Comparison of ENCODE assay signal across 9 cellular contexts in the genomic region with DNA sequence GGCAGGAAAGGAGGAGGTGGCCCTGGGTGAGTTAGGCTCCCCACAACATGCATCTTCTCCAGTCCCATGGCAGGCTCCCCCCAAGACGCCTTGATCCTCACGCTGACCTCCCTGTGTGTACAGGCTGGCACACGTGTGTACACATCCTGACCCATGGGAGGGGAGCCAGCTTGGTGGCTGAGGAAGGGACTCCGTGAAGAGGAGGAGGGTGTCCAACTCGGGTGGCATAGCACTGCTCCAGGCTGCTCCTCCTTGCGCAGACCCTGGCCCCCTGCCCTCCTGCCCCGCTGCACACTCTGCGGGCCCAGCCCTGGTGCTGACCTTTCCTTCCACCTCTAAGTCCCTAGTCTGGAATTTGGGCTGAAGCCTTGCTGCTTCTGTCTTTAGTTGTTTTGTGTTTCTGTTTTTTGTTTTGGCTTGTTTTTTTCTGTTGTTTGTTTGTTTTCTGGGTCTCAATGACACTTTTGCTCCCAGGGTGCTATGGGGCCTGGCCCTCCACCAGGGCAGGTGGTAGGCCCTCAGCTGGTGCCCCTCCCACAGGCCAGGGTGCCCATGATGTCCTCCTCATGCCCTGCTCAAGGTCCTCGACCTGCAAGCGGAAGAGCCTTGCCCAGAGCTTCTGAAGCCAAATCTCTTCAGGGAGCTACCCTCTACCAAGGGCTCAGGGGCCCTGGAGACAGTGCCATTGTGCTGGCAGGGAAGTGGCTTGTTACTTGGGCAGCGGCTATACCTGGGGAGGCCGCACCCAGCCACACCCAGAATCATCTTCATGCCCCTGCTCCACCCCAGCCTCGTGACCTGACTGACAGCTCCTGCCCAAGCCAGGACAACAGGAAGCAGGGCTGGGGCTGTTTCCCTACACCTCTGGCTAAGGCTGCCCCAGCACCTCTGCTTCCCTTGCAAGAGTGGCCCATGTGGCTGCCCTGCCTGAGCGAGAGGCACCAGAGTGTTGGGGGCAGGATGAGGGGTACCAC. TPM values are rescaled to one million over a fixed set of nuclear protein-coding genes. Genes with fewer than 3 reads are reported as not detected.
DNase-seq lines count a peak whose midpoint lies in the region; ATAC-seq and TF ChIP-seq lines count a peak whose summit lies in the region.
"Had no signal": no experiment of that assay in that cellular context is flagged by ENCODE, and none has a peak within 500 bp of the region (broad histone marks: within the 10 kb centered on the region; RNA-seq: fewer than 3 reads in every experiment).

No MANE protein-coding gene starts in this region.

- 55 to 63% methylated on average over 10 to 14 of the region's 14 CpGs for WGBS in upper lobe of left lung, 2 donors

- TF ChIP-seq POLR2A in upper lobe of left lung (IDR thresholded peaks at IDR 0.05) = no peak

- no peak for TF ChIP-seq EP300 in upper lobe of left lung (IDR thresholded peaks at IDR 0.05)

- no peak for ATAC-seq in upper lobe of left lung (ENCODE audit: low FRiP score in 2 of 2)
- ATAC-seq in HG03097 (IDR thresholded peaks at IDR 0.05; ENCODE audit: low FRiP score, unreplicated experiment) = no peak

- H3K27ac ChIP-seq in cingulate gyrus (ENCODE audit: low read depth, low read length) (peak overlapping the region; percentile 54), muscle layer of duodenum (ENCODE audit: low read length) (peak overlapping the region; percentile 75), upper lobe of left lung (peak overlapping the region; percentile 72 to 86 (median 78))

- H3K4me1 ChIP-seq in muscle layer of duodenum (ENCODE audit: control insufficient read depth in 1 of 2, insufficient read depth in 2 of 2, low read length in 2 of 2) (peaks cover 18 to 61% of the 10 kb centered on the region in 2 donors), upper lobe of left lung (peaks cover 39 to 76% (median 58%) of the 10 kb centered on the region in 4 donors)

- no peaks in the 10 kb centered on the region for H3K36me3 ChIP-seq in muscle layer of duodenum (ENCODE audit: control insufficient read depth in 1 of 2, insufficient read depth in 2 of 2, low read length in 2 of 2)
- no peaks in the 10 kb centered on the region for H3K36me3 ChIP-seq in upper lobe of left lung

- H3K27me3 ChIP-seq in muscle layer of duodenum (ENCODE audit: low read depth, low read length) (peaks cover 4% of the 10 kb centered on the region), upper lobe of left lung (peaks cover 0 to 3% (median 0%) of the 10 kb centered on the region in 4 donors)

- H3K4me3 ChIP-seq in muscle layer of duodenum (ENCODE audit: low read depth in 1 of 2, low read length in 2 of 2) (peak overlapping the region in 1 of 2 donors; percentile 6), upper lobe of left lung (no peak overlapping the region)

- DNase-seq in DMS53 (lab: John Stamatoyannopoulos, UW) (peak; percentile 57), DMS53 treated with DMSO at 0.1 percent for 48 hours (lab: John Stamatoyannopoulos, UW; ENCODE audit: unreplicated experiment) (no peak), upper lobe of left lung (peak in 1 of 2 donors; percentile 60), cortex of kidney (lab: John Stamatoyannopoulos, UW) (no peak), DMS79 (lab: John Stamatoyannopoulos, UW) (no peak)
- DNase-seq: activated CD4-positive, CD25-positive, alpha-beta regulatory T cell had no signal

- TF ChIP-seq CTCF in upper lobe of left lung (IDR thresholded peaks at IDR 0.05) = no peak

- no peaks in the 10 kb centered on the region for H3K9me3 ChIP-seq in muscle layer of duodenum (ENCODE audit: control insufficient read depth in 1 of 2, low read length in 2 of 2)
- H3K9me3 ChIP-seq in upper lobe of left lung = no peaks in the 10 kb centered on the region

RNA-seq across cellular contexts. Expression of gene EPHB3, which starts 5.1 kb away (rescaled TPM):
- total RNA-seq in upper lobe of left lung = 1 to 10 TPM; 3.1 to 10.0 (median 7.2) TPM
